8 cellular contexts compared by ENCODE assay signal in the genomic region with DNA sequence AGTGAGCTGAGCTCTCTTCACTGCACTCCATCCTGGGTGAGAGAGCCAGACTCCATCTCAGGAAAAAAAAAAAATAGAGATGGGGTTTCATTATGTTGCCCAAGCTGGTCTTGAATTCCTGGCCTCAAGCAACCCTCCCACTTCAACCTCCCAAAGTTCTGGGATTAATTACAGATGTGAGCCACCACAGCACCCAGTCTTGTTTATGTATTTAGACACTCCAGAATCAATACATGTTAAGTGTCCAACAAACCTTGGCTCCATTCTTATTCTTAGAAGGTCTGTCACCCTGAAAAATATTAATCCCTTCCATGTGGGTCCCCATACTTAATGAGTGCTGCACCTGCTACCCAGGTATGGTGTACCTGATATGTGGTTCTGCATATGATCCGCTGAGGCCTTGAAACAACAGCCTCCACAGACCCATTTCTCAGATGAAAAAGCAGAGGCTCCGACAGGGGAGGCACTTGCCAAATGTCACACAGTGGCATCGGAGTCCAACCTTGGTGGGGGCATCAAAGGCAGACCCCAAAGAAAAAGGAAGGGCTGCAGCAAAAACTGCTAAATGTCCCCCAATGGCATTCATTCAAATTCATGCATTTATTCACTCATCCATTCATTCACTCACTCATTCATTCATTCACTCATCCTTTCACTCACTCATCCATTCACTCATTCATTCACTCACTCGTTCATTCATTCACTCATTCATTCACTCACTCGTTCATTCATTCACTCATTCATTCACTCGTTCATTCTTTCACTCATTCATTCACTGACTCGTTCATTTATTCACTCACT. TPM values are rescaled to one million over a fixed set of nuclear protein-coding genes. Genes with fewer than 3 reads are reported as not detected.
DNase-seq lines count a peak whose midpoint lies in the region; ATAC-seq and TF ChIP-seq lines count a peak whose summit lies in the region.

No MANE protein-coding gene starts in this region.

- H3K36me3 Mint-ChIP-seq in activated naive CD8-positive, alpha-beta T cell treated with anti-CD3 and anti-CD28 coated beads, Interleukin-2, amount 10 ng/mL, durations not matched to agents 7 days and 5 days, result peaks cover 16% of the 10 kb centered on the region

- no peak overlapping the region for H3K23ac ChIP-seq in mesenchymal stem cell (ENCODE audit: low read length in 2 of 2)

- H2BK12ac ChIP-seq in mesenchymal stem cell (ENCODE audit: low read length in 2 of 2), result no peak overlapping the region

- no peak overlapping the region for H2BK120ac ChIP-seq in mesenchymal stem cell (ENCODE audit: low read depth, low read length)

- no peak overlapping the region for H3K4ac ChIP-seq in mesenchymal stem cell (ENCODE audit: low read depth in 1 of 2, low read length in 2 of 2)

- in situ Hi-C loops in GM13976 (cut with MboI; ENCODE audit: low sequenced_read_pairs, unreplicated experiment), result no loop called here

- H3K18ac ChIP-seq in mesenchymal stem cell (ENCODE audit: low read depth in 1 of 2, low read length in 2 of 2), result no peak overlapping the region

- no peaks in the 10 kb centered on the region for H3K27me3 Mint-ChIP-seq in activated naive CD8-positive, alpha-beta T cell treated with anti-CD3 and anti-CD28 coated beads, Interleukin-2, amount 10 ng/mL, durations not matched to agents 7 days and 5 days

- POLR2A ChIA-PET in activated naive CD8-positive, alpha-beta T cell treated with anti-CD3 and anti-CD28 coated beads, Interleukin-2, amount 10 ng/mL, durations not matched to agents 7 days and 5 days (lab: Charles Lee), result no interaction called here

- H2AFZ ChIP-seq in mesenchymal stem cell (ENCODE audit: low read depth, low read length), result no peak overlapping the region

- H2BK5ac ChIP-seq in mesenchymal stem cell (ENCODE audit: low read depth, low read length, poor library complexity, severe bottlenecking), result no peak overlapping the region

- H3K9ac ChIP-seq in mesenchymal stem cell (ENCODE audit: low read length), result peak overlapping the region; percentile 22

- H4K8ac ChIP-seq in mesenchymal stem cell (ENCODE audit: low read length), result no peak overlapping the region

- no peak overlapping the region for H2AK5ac ChIP-seq in mesenchymal stem cell (ENCODE audit: low read length, severe bottlenecking)

- peaks cover 5% of the 10 kb centered on the region for H3K4me1 ChIP-seq in mesenchymal stem cell (ENCODE audit: control insufficient read depth, insufficient read depth, low read depth, low read length)

- TF ChIP-seq CTCF in AG09319 (IDR thresholded peaks at IDR 0.05; ENCODE audit: low read depth, low read length) (no peak), GM13976 (IDR thresholded peaks at IDR 0.05; ENCODE audit: borderline replicate concordance, control extremely low read depth, extremely low read depth, insufficient read depth, missing control alignments) (no peak)

- no peak overlapping the region for H3K4me3 Mint-ChIP-seq in activated naive CD8-positive, alpha-beta T cell treated with anti-CD3 and anti-CD28 coated beads, Interleukin-2, amount 10 ng/mL, durations not matched to agents 7 days and 5 days

- peaks cover 1% of the 10 kb centered on the region for H3K9me3 Mint-ChIP-seq in activated naive CD8-positive, alpha-beta T cell treated with anti-CD3 and anti-CD28 coated beads, Interleukin-2, amount 10 ng/mL, durations not matched to agents 7 days and 5 days

- no peak overlapping the region for H3K4me2 ChIP-seq in mesenchymal stem cell (ENCODE audit: low read length, poor library complexity, severe bottlenecking)

- H3K14ac ChIP-seq in mesenchymal stem cell (ENCODE audit: low read length in 2 of 2), result no peak overlapping the region

- H3K36me3 ChIP-seq in mesenchymal stem cell (ENCODE audit: control insufficient read depth in 1 of 2, insufficient read depth in 2 of 2, low read depth in 1 of 2, low read length in 2 of 2), result peaks cover 34 to 35% of the 10 kb centered on the region in 2 experiments

- no peak overlapping the region for H2BK15ac ChIP-seq in mesenchymal stem cell (ENCODE audit: low read depth, poor library complexity, severe bottlenecking)

- no peak overlapping the region for H3K27ac ChIP-seq in mesenchymal stem cell (ENCODE audit: low read length, poor library complexity, severe bottlenecking)

- H4K91ac ChIP-seq in mesenchymal stem cell (ENCODE audit: low read length), result no peak overlapping the region

- H3K9me3 ChIP-seq in mesenchymal stem cell (ENCODE audit: control insufficient read depth, low read length), result no peaks in the 10 kb centered on the region

- DNase-seq in AG09319 (ENCODE audit: extremely low read depth, low read depth) (peak; percentile 75), GM04504 (ENCODE audit: low read depth) (peak; percentile 45), mesenchymal stem cell (peak; percentile 52), GM13976 (ENCODE audit: low spot score) (no peak)
- no peak for DNase-seq in activated naive CD8-positive, alpha-beta T cell treated with anti-CD3 and anti-CD28 coated beads, Interleukin-2, amount 10 ng/mL, durations not matched to agents 7 days and 5 days

- H3K79me1 ChIP-seq in mesenchymal stem cell (replicated peaks; ENCODE audit: low read length, poor library complexity, severe bottlenecking), result peaks cover 20% of the 10 kb centered on the region

- peak overlapping the region; percentile 54 for H3K27ac Mint-ChIP-seq in activated naive CD8-positive, alpha-beta T cell treated with anti-CD3 and anti-CD28 coated beads, Interleukin-2, amount 10 ng/mL, durations not matched to agents 7 days and 5 days

- WGBS in mesenchymal stem cell, result 82% methylated on average over 7 of the region's 7 CpGs

- ATAC-seq in activated naive CD8-positive, alpha-beta T cell treated with anti-CD3 and anti-CD28 coated beads, Interleukin-2, amount 10 ng/mL, durations not matched to agents 7 days and 5 days (ENCODE audit: low read depth), result no peak
- ATAC-seq in GM18858 (IDR thresholded peaks at IDR 0.05; ENCODE audit: unreplicated experiment), result no peak
- no peak for ATAC-seq in GM21360 (IDR thresholded peaks at IDR 0.05; ENCODE audit: unreplicated experiment)
- ATAC-seq in GM21526 (IDR thresholded peaks at IDR 0.05; ENCODE audit: low FRiP score, unreplicated experiment), result no peak

- H3K4me3 ChIP-seq in mesenchymal stem cell (ENCODE audit: insufficient read depth in 1 of 2, low read depth in 1 of 2, low read length in 2 of 2), result peak overlapping the region in 1 of 2 experiments; percentile 25

- H3K4me1 Mint-ChIP-seq in activated naive CD8-positive, alpha-beta T cell treated with anti-CD3 and anti-CD28 coated beads, Interleukin-2, amount 10 ng/mL, durations not matched to agents 7 days and 5 days, result peaks cover 12% of the 10 kb centered on the region

- no peaks in the 10 kb centered on the region for H3K27me3 ChIP-seq in mesenchymal stem cell (ENCODE audit: control insufficient read depth in 1 of 2, insufficient read depth in 1 of 2, low read length in 2 of 2)

RNA-seq across cellular contexts. Expression of a gene that starts 16.7 kb away (rescaled TPM):
- total RNA-seq in activated naive CD8-positive, alpha-beta T cell treated with anti-CD3 and anti-CD28 coated beads, Interleukin-2, amount 10 ng/mL, durations not matched to agents 7 days and 5 days, result 10 to 100 TPM; 14.1 to 14.3 TPM
- 13.7 TPM for polyA plus RNA-seq in mesenchymal stem cell (2013, experiment 1 of 2)
- polyA plus RNA-seq in mesenchymal stem cell (2013, experiment 2 of 2), result 13.4 TPM

RNA-seq across cellular contexts. Expression of a gene that starts 23.3 kb away (rescaled TPM):
- total RNA-seq in activated naive CD8-positive, alpha-beta T cell treated with anti-CD3 and anti-CD28 coated beads, Interleukin-2, amount 10 ng/mL, durations not matched to agents 7 days and 5 days, result 10 to 100 TPM; 12.5 to 12.6 TPM
- 3.9 TPM for polyA plus RNA-seq in mesenchymal stem cell (2013, experiment 1 of 2)
- polyA plus RNA-seq in mesenchymal stem cell (2013, experiment 2 of 2), result 4.1 TPM

RNA-seq across cellular contexts. Expression of a gene that starts 52.6 kb away (rescaled TPM):
- 10 to 100 TPM; 22.8 to 25.5 TPM for total RNA-seq in activated naive CD8-positive, alpha-beta T cell treated with anti-CD3 and anti-CD28 coated beads, Interleukin-2, amount 10 ng/mL, durations not matched to agents 7 days and 5 days
- 125 TPM for polyA plus RNA-seq in mesenchymal stem cell (2013, experiment 1 of 2)
- 123 TPM for polyA plus RNA-seq in mesenchymal stem cell (2013, experiment 2 of 2)

Comparison
In these comparisons a context has a peak if more than half of its experiments do, and no peak if none do; other contexts are left out.
1. DNase-seq: peak in AG09319 (single experiment), GM04504 (single experiment) and mesenchymal stem cell (single experiment); none in activated naive CD8-positive, alpha-beta T cell treated with anti-CD3 and anti-CD28 coated beads, Interleukin-2, amount 10 ng/mL, durations not matched to agents 7 days and 5 days (single experiment) and GM13976 (single experiment).